1 cellular context compared by ENCODE assay signal in the genomic region with DNA sequence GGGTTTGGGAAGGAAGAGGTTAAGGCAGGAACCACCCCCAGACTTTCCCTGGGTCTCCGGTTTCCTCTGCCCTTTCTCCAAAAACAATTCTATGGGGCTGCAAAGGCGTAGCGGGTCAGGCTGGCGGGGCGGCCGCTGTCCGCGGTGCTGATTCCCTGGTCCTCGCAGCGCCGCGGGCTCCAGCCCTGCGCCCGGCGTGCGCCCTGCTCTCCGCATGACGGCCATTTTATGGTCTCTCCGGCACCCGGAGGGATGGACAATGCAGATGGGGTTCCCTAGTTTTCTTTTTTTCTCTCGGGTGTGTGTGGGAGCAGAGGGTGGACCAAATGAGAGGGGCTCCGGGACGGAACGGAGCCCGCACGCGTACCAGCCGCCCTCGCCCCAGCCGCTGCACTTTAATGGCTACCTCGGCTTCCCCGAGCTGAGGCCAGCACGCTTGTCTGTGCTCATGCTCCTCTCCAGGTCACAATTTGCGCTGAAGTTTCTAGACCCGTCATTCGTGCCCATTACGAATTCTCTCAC.
A peak's percentile ranks its signal among the peaks of the same experiment; 100 is the strongest.
TF ChIP-seq lines count a peak whose summit lies in the region.

No MANE protein-coding gene starts in this region.

TF ChIP-seq in HepG2, 621 proteins besides CTCF, POLR2A, EP300 and RAD21 (continued from another document and continues in another):
- TF ChIP-seq, protein P1, sequence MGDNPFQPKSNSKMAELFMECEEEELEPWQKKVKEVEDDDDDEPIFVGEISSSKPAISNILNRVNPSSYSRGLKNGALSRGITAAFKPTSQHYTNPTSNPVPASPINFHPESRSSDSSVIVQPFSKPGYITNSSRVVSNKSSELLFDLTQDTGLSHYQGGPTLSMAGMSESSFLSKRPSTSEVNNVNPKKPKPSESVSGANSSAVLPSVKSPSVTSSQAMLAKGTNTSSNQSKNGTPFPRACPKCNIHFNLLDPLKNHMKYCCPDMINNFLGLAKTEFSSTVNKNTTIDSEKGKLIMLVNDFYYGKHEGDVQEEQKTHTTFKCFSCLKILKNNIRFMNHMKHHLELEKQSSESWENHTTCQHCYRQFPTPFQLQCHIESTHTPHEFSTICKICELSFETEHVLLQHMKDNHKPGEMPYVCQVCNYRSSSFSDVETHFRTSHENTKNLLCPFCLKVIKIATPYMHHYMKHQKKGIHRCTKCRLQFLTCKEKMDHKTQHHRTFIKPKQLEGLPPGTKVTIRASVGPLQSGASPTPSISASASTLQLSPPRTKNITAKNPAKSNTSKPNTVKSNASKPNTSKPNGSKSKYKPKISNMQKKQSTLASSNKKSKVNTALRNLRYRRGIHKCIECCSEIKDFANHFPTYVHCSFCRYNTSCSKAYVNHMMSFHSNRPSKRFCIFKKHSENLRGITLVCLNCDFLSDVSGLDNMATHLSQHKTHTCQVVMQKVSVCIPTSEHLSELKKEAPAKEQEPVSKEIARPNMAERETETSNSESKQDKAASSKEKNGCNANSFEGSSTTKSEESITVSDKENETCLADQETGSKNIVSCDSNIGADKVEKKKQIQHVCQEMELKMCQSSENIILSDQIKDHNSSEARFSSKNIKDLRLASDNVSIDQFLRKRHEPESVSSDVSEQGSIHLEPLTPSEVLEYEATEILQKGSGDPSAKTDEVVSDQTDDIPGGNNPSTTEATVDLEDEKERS (CRISPR knock-in tag; IDR thresholded peaks at IDR 0.05), result no peak
- TF ChIP-seq JUNB (CRISPR knock-in tag; IDR thresholded peaks at IDR 0.05; ENCODE audit: borderline replicate concordance) (0 out of 2 replicates have a peak, but pooled peaks have one; percentile 22), BRD4 (CRISPR knock-in tag; IDR thresholded peaks at IDR 0.05) (no peak), KMT2B (CRISPR knock-in tag; IDR thresholded peaks at IDR 0.05) (no peak), SATB2 (CRISPR knock-in tag; IDR thresholded peaks at IDR 0.05) (peak; percentile 77; the same call in 1 of the 2 replicates), ZNF577 (CRISPR knock-in tag; IDR thresholded peaks at IDR 0.05; ENCODE audit: borderline replicate concordance, low read depth) (0 out of 2 replicates have a peak, but pooled peaks have one; percentile 31), MTF2 (CRISPR knock-in tag; IDR thresholded peaks at IDR 0.05; ENCODE audit: borderline replicate concordance) (peak; percentile 49; the same call in 1 of the 2 replicates), NCOA5 (CRISPR knock-in tag; IDR thresholded peaks at IDR 0.05) (no peak), ZFP36L2 (CRISPR knock-in tag; IDR thresholded peaks at IDR 0.05) (no peak), SP2 (CRISPR knock-in tag; IDR thresholded peaks at IDR 0.05) (no peak), ZNF343 (CRISPR knock-in tag; IDR thresholded peaks at IDR 0.05) (no peak), KAT2B (IDR thresholded peaks at IDR 0.05; ENCODE audit: borderline replicate concordance, low read depth, low read length) (no peak), KDM4B (CRISPR knock-in tag; IDR thresholded peaks at IDR 0.05) (no peak), ZNF30 (CRISPR knock-in tag; IDR thresholded peaks at IDR 0.05) (no peak), ZNF552 (CRISPR knock-in tag; IDR thresholded peaks at IDR 0.05; ENCODE audit: borderline replicate concordance) (no peak), ATF7-NPFF (CRISPR knock-in tag; IDR thresholded peaks at IDR 0.05; ENCODE audit: low read depth) (peak; percentile 73; the same call in 1 of the 2 replicates), ZNF768 (CRISPR knock-in tag; IDR thresholded peaks at IDR 0.05) (peak; percentile 64; the same call in 1 of the 2 replicates), NR2F6 (IDR thresholded peaks at IDR 0.05) (no peak), NR2F6 (CRISPR knock-in tag; IDR thresholded peaks at IDR 0.05) (no peak), ZNF749 (CRISPR knock-in tag; IDR thresholded peaks at IDR 0.05; ENCODE audit: borderline replicate concordance) (peak; percentile 62; the same call in 1 of the 2 replicates), ZNF260 (CRISPR knock-in tag; IDR thresholded peaks at IDR 0.05; ENCODE audit: borderline replicate concordance, low read depth) (no peak), MED13 (CRISPR knock-in tag; IDR thresholded peaks at IDR 0.05) (peak; percentile 59; the same call in 1 of the 2 replicates), FOXJ3 (CRISPR knock-in tag; IDR thresholded peaks at IDR 0.05; ENCODE audit: borderline replicate concordance) (no peak), STAT5B (CRISPR knock-in tag; IDR thresholded peaks at IDR 0.05) (no peak), ZNF891 (CRISPR knock-in tag; IDR thresholded peaks at IDR 0.05) (peak; percentile 89; the same call in 1 of the 2 replicates), NFKBIZ (CRISPR knock-in tag; IDR thresholded peaks at IDR 0.05) (no peak), TCF12 (IDR thresholded peaks at IDR 0.05) (no peak), TCF12 (CRISPR knock-in tag; IDR thresholded peaks at IDR 0.05) (no peak), POGZ (CRISPR knock-in tag; IDR thresholded peaks at IDR 0.05) (no peak), ZNF850 (CRISPR knock-in tag; conservative IDR thresholded peaks at IDR 0.05) (no peak), TOE1 (CRISPR knock-in tag; IDR thresholded peaks at IDR 0.05) (no peak), HMGA1 (CRISPR knock-in tag; conservative IDR thresholded peaks at IDR 0.05) (no peak), HCFC1 (IDR thresholded peaks at IDR 0.05; ENCODE audit: low read depth, low read length) (no peak), ISL2 (CRISPR knock-in tag; IDR thresholded peaks at IDR 0.05) (peak; percentile 67), KDM5B (CRISPR knock-in tag; IDR thresholded peaks at IDR 0.05; ENCODE audit: borderline replicate concordance) (peak; percentile 69; the same call in 1 of the 2 replicates), SP4 (CRISPR knock-in tag; IDR thresholded peaks at IDR 0.05) (no peak), MBNL3 (CRISPR knock-in tag; conservative IDR thresholded peaks at IDR 0.05) (no peak), EZH2 (conservative IDR thresholded peaks at IDR 0.05; ENCODE audit: low read depth, low read length) (no peak), MIER2 (CRISPR knock-in tag; IDR thresholded peaks at IDR 0.05) (peak; percentile 96), ZNF782 (CRISPR knock-in tag; IDR thresholded peaks at IDR 0.05; ENCODE audit: borderline replicate concordance) (0 out of 2 replicates have a peak, but pooled peaks have one; percentile 44), ZNF282 (IDR thresholded peaks at IDR 0.05; ENCODE audit: partially characterized antibody) (no peak)
- TF ChIP-seq, protein P2, sequence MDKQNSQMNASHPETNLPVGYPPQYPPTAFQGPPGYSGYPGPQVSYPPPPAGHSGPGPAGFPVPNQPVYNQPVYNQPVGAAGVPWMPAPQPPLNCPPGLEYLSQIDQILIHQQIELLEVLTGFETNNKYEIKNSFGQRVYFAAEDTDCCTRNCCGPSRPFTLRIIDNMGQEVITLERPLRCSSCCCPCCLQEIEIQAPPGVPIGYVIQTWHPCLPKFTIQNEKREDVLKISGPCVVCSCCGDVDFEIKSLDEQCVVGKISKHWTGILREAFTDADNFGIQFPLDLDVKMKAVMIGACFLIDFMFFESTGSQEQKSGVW (CRISPR knock-in tag; IDR thresholded peaks at IDR 0.05; ENCODE audit: borderline replicate concordance), result no peak
- TF ChIP-seq, protein P3, sequence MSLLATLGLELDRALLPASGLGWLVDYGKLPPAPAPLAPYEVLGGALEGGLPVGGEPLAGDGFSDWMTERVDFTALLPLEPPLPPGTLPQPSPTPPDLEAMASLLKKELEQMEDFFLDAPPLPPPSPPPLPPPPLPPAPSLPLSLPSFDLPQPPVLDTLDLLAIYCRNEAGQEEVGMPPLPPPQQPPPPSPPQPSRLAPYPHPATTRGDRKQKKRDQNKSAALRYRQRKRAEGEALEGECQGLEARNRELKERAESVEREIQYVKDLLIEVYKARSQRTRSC (CRISPR knock-in tag; IDR thresholded peaks at IDR 0.05; ENCODE audit: low read depth), result 0 out of 2 replicates have a peak, but pooled peaks have one; percentile 66
- TF ChIP-seq, protein P4, sequence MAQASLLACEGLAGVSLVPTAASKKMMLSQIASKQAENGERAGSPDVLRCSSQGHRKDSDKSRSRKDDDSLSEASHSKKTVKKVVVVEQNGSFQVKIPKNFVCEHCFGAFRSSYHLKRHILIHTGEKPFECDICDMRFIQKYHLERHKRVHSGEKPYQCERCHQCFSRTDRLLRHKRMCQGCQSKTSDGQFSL (CRISPR knock-in tag; IDR thresholded peaks at IDR 0.05), result no peak
- TF ChIP-seq, protein P5, sequence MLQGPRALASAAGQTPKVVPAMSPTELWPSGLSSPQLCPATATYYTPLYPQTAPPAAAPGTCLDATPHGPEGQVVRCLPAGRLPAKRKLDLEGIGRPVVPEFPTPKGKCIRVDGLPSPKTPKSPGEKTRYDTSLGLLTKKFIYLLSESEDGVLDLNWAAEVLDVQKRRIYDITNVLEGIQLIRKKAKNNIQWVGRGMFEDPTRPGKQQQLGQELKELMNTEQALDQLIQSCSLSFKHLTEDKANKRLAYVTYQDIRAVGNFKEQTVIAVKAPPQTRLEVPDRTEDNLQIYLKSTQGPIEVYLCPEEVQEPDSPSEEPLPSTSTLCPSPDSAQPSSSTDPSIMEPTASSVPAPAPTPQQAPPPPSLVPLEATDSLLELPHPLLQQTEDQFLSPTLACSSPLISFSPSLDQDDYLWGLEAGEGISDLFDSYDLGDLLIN (CRISPR knock-in tag; IDR thresholded peaks at IDR 0.05; ENCODE audit: borderline replicate concordance), result no peak
- TF ChIP-seq, protein P6, sequence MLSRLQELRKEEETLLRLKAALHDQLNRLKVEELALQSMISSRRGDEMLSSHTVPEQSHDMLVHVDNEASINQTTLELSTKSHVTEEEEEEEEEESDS (CRISPR knock-in tag; IDR thresholded peaks at IDR 0.05; ENCODE audit: borderline replicate concordance), result no peak
- TF ChIP-seq, protein P7, sequence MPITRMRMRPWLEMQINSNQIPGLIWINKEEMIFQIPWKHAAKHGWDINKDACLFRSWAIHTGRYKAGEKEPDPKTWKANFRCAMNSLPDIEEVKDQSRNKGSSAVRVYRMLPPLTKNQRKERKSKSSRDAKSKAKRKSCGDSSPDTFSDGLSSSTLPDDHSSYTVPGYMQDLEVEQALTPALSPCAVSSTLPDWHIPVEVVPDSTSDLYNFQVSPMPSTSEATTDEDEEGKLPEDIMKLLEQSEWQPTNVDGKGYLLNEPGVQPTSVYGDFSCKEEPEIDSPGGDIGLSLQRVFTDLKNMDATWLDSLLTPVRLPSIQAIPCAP (CRISPR knock-in tag; IDR thresholded peaks at IDR 0.05; ENCODE audit: low read depth), result no peak
- TF ChIP-seq, protein P8, sequence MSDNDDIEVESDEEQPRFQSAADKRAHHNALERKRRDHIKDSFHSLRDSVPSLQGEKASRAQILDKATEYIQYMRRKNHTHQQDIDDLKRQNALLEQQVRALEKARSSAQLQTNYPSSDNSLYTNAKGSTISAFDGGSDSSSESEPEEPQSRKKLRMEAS (IDR thresholded peaks at IDR 0.05), result no peak
- TF ChIP-seq, protein P9, sequence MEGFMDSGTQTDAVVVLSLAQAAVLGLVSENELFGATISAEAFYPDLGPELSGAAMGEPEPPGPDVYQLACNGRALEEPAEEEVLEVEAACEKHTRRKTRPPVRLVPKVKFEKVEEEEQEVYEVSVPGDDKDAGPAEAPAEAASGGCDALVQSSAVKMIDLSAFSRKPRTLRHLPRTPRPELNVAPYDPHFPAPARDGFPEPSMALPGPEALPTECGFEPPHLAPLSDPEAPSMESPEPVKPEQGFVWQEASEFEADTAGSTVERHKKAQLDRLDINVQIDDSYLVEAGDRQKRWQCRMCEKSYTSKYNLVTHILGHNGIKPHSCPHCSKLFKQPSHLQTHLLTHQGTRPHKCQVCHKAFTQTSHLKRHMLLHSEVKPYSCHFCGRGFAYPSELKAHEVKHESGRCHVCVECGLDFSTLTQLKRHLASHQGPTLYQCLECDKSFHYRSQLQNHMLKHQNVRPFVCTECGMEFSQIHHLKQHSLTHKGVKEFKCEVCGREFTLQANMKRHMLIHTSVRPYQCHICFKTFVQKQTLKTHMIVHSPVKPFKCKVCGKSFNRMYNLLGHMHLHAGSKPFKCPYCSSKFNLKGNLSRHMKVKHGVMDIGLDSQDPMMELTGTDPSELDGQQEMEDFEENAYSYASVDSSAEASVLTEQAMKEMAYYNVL (CRISPR knock-in tag; IDR thresholded peaks at IDR 0.05; ENCODE audit: borderline replicate concordance), result no peak
- TF ChIP-seq, protein P10, sequence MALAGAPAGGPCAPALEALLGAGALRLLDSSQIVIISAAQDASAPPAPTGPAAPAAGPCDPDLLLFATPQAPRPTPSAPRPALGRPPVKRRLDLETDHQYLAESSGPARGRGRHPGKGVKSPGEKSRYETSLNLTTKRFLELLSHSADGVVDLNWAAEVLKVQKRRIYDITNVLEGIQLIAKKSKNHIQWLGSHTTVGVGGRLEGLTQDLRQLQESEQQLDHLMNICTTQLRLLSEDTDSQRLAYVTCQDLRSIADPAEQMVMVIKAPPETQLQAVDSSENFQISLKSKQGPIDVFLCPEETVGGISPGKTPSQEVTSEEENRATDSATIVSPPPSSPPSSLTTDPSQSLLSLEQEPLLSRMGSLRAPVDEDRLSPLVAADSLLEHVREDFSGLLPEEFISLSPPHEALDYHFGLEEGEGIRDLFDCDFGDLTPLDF (CRISPR knock-in tag; IDR thresholded peaks at IDR 0.05), result no peak
- TF ChIP-seq, protein P11, sequence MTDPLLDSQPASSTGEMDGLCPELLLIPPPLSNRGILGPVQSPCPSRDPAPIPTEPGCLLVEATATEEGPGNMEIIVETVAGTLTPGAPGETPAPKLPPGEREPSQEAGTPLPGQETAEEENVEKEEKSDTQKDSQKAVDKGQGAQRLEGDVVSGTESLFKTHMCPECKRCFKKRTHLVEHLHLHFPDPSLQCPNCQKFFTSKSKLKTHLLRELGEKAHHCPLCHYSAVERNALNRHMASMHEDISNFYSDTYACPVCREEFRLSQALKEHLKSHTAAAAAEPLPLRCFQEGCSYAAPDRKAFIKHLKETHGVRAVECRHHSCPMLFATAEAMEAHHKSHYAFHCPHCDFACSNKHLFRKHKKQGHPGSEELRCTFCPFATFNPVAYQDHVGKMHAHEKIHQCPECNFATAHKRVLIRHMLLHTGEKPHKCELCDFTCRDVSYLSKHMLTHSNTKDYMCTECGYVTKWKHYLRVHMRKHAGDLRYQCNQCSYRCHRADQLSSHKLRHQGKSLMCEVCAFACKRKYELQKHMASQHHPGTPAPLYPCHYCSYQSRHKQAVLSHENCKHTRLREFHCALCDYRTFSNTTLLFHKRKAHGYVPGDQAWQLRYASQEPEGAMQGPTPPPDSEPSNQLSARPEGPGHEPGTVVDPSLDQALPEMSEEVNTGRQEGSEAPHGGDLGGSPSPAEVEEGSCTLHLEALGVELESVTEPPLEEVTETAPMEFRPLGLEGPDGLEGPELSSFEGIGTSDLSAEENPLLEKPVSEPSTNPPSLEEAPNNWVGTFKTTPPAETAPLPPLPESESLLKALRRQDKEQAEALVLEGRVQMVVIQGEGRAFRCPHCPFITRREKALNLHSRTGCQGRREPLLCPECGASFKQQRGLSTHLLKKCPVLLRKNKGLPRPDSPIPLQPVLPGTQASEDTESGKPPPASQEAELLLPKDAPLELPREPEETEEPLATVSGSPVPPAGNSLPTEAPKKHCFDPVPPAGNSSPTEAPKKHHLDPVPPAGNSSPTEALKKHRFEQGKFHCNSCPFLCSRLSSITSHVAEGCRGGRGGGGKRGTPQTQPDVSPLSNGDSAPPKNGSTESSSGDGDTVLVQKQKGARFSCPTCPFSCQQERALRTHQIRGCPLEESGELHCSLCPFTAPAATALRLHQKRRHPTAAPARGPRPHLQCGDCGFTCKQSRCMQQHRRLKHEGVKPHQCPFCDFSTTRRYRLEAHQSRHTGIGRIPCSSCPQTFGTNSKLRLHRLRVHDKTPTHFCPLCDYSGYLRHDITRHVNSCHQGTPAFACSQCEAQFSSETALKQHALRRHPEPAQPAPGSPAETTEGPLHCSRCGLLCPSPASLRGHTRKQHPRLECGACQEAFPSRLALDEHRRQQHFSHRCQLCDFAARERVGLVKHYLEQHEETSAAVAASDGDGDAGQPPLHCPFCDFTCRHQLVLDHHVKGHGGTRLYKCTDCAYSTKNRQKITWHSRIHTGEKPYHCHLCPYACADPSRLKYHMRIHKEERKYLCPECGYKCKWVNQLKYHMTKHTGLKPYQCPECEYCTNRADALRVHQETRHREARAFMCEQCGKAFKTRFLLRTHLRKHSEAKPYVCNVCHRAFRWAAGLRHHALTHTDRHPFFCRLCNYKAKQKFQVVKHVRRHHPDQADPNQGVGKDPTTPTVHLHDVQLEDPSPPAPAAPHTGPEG (CRISPR knock-in tag; IDR thresholded peaks at IDR 0.05), result peak; percentile 76; the same call in 1 of the 2 replicates
